ENCODE assay signal across 29 cellular contexts in the genomic region with DNA sequence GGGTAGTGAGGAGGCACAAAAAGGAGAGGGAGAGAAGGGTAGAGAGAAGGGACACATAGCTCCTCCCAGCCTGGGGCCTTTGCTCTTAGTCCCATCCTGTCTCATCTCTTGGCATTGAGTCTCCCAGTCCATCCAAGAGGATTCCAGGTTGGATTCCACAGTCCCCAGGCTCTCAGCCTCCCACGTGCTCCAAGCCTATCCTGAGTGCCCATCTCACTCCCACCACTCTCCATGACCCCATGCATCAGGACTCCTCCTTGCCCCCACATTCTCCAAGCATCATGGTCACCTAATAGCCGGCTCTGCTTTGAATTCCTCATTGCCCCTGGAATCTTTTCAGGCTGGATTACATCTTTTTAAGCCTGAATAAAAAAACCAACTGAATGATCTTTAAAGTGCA.
"Had no signal": no experiment of that assay in that cellular context is flagged by ENCODE, and none has a peak within 500 bp of the region (broad histone marks: within the 10 kb centered on the region; RNA-seq: fewer than 3 reads in every experiment).

No MANE protein-coding gene starts in this region.

- DNase-seq: naive thymus-derived CD8-positive, alpha-beta T cell; nephron progenitor cell; occipital lobe; ovary; posterior cingulate gyrus; psoas muscle; right lobe of liver; sigmoid colon; small intestine; stimulated activated CD4-positive, alpha-beta T cell treated with anti-CD3 and anti-CD28 coated beads, Interleukin-15, amount 100 ng/mL, for 24 hours; stimulated activated CD4-positive, alpha-beta T cell treated with anti-CD3 and anti-CD28 coated beads, Interleukin-2, amount 100 ng/mL, for 24 hours; stimulated activated CD4-positive, alpha-beta T cell treated with anti-CD3 and anti-CD28 coated beads, Interleukin-2, amount 100 ng/mL, for 48 hours; stimulated activated CD4-positive, alpha-beta T cell treated with anti-CD3 and anti-CD28 coated beads, Interleukin-4, amount 100 ng/mL, for 24 hours; stimulated activated naive B cell treated with anti-CD40 and anti-IgM and Interleukin-4, amounts not matched to agents 10 μg/mL and 1 μg/mL and 100 μg/mL, for 72 hours; stimulated activated naive CD4-positive, alpha-beta T cell treated with Interleukin-2 at 50 U/mL for 16 hours; stomach; thyroid gland; trophoblast cell; upper lobe of left lung; uterus had no signal

- H3K36me3 ChIP-seq: neural progenitor cell, ovary, right lobe of liver, sigmoid colon, stomach, thoracic aorta, thyroid gland, tibial nerve, upper lobe of left lung, uterus had no signal

- H3K9me3 ChIP-seq: ovary, psoas muscle, right lobe of liver, sigmoid colon, stomach, thoracic aorta, thyroid gland, upper lobe of left lung, uterus had no signal

- H3K4me1 Mint-ChIP-seq: naive thymus-derived CD8-positive, alpha-beta T cell; stimulated activated effector memory CD8-positive, alpha-beta T cell treated with anti-CD3 and anti-CD28 coated beads, Interleukin-12 subunit alpha, Interleukin-12 subunit beta, amount 100 ng/mL, for 72 hours; stimulated activated naive B cell treated with anti-CD40 and anti-IgM and Interleukin-4, amounts not matched to agents 10 μg/mL and 1 μg/mL and 100 μg/mL, for 72 hours had no signal

- H3K9me3 Mint-ChIP-seq: neural progenitor cell; stimulated activated naive CD8-positive, alpha-beta T cell treated with anti-CD3 and anti-CD28 coated beads, Interleukin-15, Interleukin-2, amounts not matched to agents 100 ng/mL and 50 ng/mL, for 24 hours had no signal

- H3K4me3 Mint-ChIP-seq: natural killer cell treated with Interleukin-12 subunit alpha and Interleukin-12 subunit beta and Interleukin-15 and Interleukin-18, amount 100 ng/mL, for 72 hours; nephron progenitor cell; neural progenitor cell; stimulated activated effector memory CD8-positive, alpha-beta T cell treated with anti-CD3 and anti-CD28 coated beads, Interleukin-12 subunit alpha, Interleukin-12 subunit beta, amount 100 ng/mL, for 72 hours; stimulated activated naive B cell treated with anti-CD40 and anti-IgM and Interleukin-4, amounts not matched to agents 10 μg/mL and 1 μg/mL and 100 μg/mL, for 72 hours; stimulated activated naive CD8-positive, alpha-beta T cell treated with anti-CD3 and anti-CD28 coated beads, Interleukin-15, Interleukin-2, amounts not matched to agents 100 ng/mL and 50 ng/mL, for 24 hours had no signal

- H3K27me3 ChIP-seq: neural progenitor cell, ovary, right lobe of liver, thyroid gland, tibial nerve, upper lobe of left lung, uterus had no signal

- H3K27ac Mint-ChIP-seq: naive thymus-derived CD8-positive, alpha-beta T cell; natural killer cell treated with Interleukin-12 subunit alpha and Interleukin-12 subunit beta and Interleukin-15 and Interleukin-18, amount 100 ng/mL, for 72 hours; nephron progenitor cell; neural progenitor cell; progenitor cell of endocrine pancreas; stimulated activated effector memory CD8-positive, alpha-beta T cell treated with anti-CD3 and anti-CD28 coated beads, Interleukin-12 subunit alpha, Interleukin-12 subunit beta, amount 100 ng/mL, for 72 hours; stimulated activated naive B cell treated with anti-CD40 and anti-IgM and Interleukin-4, amounts not matched to agents 10 μg/mL and 1 μg/mL and 100 μg/mL, for 72 hours; stimulated activated naive CD8-positive, alpha-beta T cell treated with anti-CD3 and anti-CD28 coated beads, Interleukin-15, Interleukin-2, amounts not matched to agents 100 ng/mL and 50 ng/mL, for 24 hours had no signal

- H3K4me1 ChIP-seq: neural progenitor cell, parathyroid adenoma, psoas muscle, right lobe of liver, sigmoid colon, stomach, thyroid gland, tibial nerve, upper lobe of left lung, uterus had no signal

- H3K4me3 ChIP-seq: neural progenitor cell, ovary, psoas muscle, right lobe of liver, sigmoid colon, stomach, thoracic aorta, thyroid gland, tibial nerve, upper lobe of left lung, uterus had no signal

- H3K27me3 Mint-ChIP-seq: natural killer cell treated with Interleukin-12 subunit alpha and Interleukin-12 subunit beta and Interleukin-15 and Interleukin-18, amount 100 ng/mL, for 72 hours; stimulated activated naive B cell treated with anti-CD40 and anti-IgM and Interleukin-4, amounts not matched to agents 10 μg/mL and 1 μg/mL and 100 μg/mL, for 72 hours had no signal

- ATAC-seq: naive thymus-derived CD8-positive, alpha-beta T cell; natural killer cell treated with Interleukin-12 subunit alpha and Interleukin-12 subunit beta and Interleukin-15 and Interleukin-18, amount 100 ng/mL, for 72 hours; psoas muscle; right cardiac atrium; right lobe of liver; stimulated activated effector memory CD8-positive, alpha-beta T cell treated with anti-CD3 and anti-CD28 coated beads, Interleukin-12 subunit alpha, Interleukin-12 subunit beta, amount 100 ng/mL, for 72 hours; stimulated activated naive B cell treated with anti-CD40 and anti-IgM and Interleukin-4, amounts not matched to agents 10 μg/mL and 1 μg/mL and 100 μg/mL, for 72 hours had no signal

- H3K27ac ChIP-seq: neural progenitor cell, ovary, parathyroid adenoma, psoas muscle, right lobe of liver, sigmoid colon, stomach, thoracic aorta, thyroid gland, tibial nerve, upper lobe of left lung, uterus had no signal

- H3K36me3 Mint-ChIP-seq: natural killer cell treated with Interleukin-12 subunit alpha and Interleukin-12 subunit beta and Interleukin-15 and Interleukin-18, amount 100 ng/mL, for 72 hours; neural progenitor cell; stimulated activated effector memory CD8-positive, alpha-beta T cell treated with anti-CD3 and anti-CD28 coated beads, Interleukin-12 subunit alpha, Interleukin-12 subunit beta, amount 100 ng/mL, for 72 hours; stimulated activated naive B cell treated with anti-CD40 and anti-IgM and Interleukin-4, amounts not matched to agents 10 μg/mL and 1 μg/mL and 100 μg/mL, for 72 hours had no signal
